In the genomic region with DNA sequence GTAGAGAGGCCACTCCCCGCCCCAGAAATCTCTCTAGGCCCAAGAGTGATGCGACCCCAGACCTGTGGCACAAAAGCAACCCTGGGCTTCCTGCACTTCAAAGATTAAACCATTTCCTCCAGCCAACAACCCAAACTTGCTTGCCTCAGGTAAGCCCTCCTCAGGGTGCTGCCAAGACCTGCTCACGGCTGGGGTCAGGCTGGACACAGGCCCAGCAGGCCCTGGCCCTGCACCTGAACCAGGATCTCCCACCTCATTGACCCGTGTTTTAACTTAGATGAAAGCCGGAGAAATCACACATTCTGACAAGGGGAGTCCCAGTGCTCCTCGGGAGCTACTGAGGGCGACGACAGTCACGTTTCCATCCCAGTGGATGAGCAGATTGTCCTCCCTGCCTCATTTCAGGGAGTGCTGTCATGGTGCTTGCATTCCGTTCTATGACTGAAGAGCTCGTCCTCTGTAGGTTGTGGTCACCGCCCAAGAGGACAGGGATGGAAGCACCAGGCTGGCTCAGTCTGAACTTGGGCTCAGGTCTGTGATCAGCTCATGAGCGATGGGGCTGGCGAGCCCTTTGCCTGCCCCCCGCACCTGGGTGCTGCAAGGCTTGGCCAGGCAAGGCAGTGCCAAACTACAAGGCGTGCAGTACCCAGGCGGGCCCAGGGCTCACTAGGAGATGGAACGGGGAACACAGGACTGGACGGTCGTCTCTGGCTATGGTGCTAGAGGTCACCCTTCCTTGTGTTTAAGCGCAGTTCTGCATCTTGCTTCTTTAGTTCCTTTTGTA, we compare ENCODE assay signal across 12 cellular contexts. TPM values are rescaled to one million over a fixed set of nuclear protein-coding genes. Genes with fewer than 3 reads are reported as not detected.
DNase-seq lines count a peak whose midpoint lies in the region; ATAC-seq and TF ChIP-seq lines count a peak whose summit lies in the region.
"Had no signal": no experiment of that assay in that cellular context is flagged by ENCODE, and none has a peak within 500 bp of the region (broad histone marks: within the 10 kb centered on the region; RNA-seq: fewer than 3 reads in every experiment).

No MANE protein-coding gene starts in this region.

- H3K9me3 ChIP-seq in CD4-positive, alpha-beta T cell (ENCODE audit: control insufficient read depth, low read length) = no peaks in the 10 kb centered on the region
- no peaks in the 10 kb centered on the region for H3K9me3 ChIP-seq in gastroesophageal sphincter
- peaks cover 3% of the 10 kb centered on the region for H3K9me3 ChIP-seq in trophoblast cell (ENCODE audit: insufficient read depth, low read depth, low read length)
- no peaks in the 10 kb centered on the region for H3K9me3 ChIP-seq in ascending aorta

- CTCF ChIA-PET in CD4-positive, alpha-beta T cell (lab: Charles Lee) = interaction anchor here (1.4 to 1.6 kb wide), 2 partner anchors 27 to 30 kb away, joined by 3 read pairs; no protein-coding TSS in a partner anchor
- CTCF ChIA-PET in RWPE1 (lab: Yijun Ruan, JAX) = interaction anchor here (0.8 kb wide), 1 partner anchor 286 kb away, joined by 3 read pairs; no protein-coding TSS in a partner anchor

- 82% methylated on average over 7 of the region's 21 CpGs; no CpG with 5 or more reads in 1 of the 2 donors for WGBS in gastroesophageal sphincter (ENCODE audit: low coverage in 1 of 2), 2 donors
- no CpG with 5 or more reads among the region's 21 CpGs for WGBS in trophoblast cell (ENCODE audit: extremely low coverage, insufficient coverage, insufficient read length)

- H3K9ac ChIP-seq in trophoblast cell (ENCODE audit: low read length) = no peak overlapping the region

- no peak for TF ChIP-seq CTCF in CD4-positive, alpha-beta T cell (IDR thresholded peaks at IDR 0.05)
- TF ChIP-seq CTCF in RWPE1 (conservative IDR thresholded peaks at IDR 0.05; ENCODE audit: low read depth) = no peak
- no peak for TF ChIP-seq CTCF in gastroesophageal sphincter (IDR thresholded peaks at IDR 0.05)
- TF ChIP-seq CTCF in ascending aorta (IDR thresholded peaks at IDR 0.05) = no peak

- no peak overlapping the region for H2BK5ac ChIP-seq in trophoblast cell (ENCODE audit: low read depth, low read length, poor library complexity)

- H3K4me2 ChIP-seq in trophoblast cell (ENCODE audit: low read length) = no peak overlapping the region

- TF ChIP-seq POLR2A in gastroesophageal sphincter (IDR thresholded peaks at IDR 0.05) = no peak

- no peak overlapping the region for H4K12ac ChIP-seq in trophoblast cell (ENCODE audit: low read depth, low read length)

- no peak overlapping the region for H2AK5ac ChIP-seq in trophoblast cell (ENCODE audit: low read length)

- TF ChIP-seq EP300 in gastroesophageal sphincter (IDR thresholded peaks at IDR 0.05) = no peak

- H3K27ac Mint-ChIP-seq in CD4-positive, alpha-beta T cell = peak overlapping the region; percentile 99
- H3K27ac Mint-ChIP-seq: mesothelial cell of epicardium had no signal

- H3K4ac ChIP-seq in trophoblast cell (ENCODE audit: low read depth, low read length) = peak overlapping the region; percentile 50

- no peak for ATAC-seq in CD4-positive, alpha-beta T cell (ENCODE audit: poor library complexity)
- ATAC-seq in gastroesophageal sphincter (no peak), HG02840 (IDR thresholded peaks at IDR 0.05; ENCODE audit: low FRiP score, unreplicated experiment) (no peak)
- ATAC-seq: K562 had no signal

- no peak overlapping the region for H3K23ac ChIP-seq in trophoblast cell (ENCODE audit: low read length)

- peak overlapping the region; percentile 2 for H3K18ac ChIP-seq in trophoblast cell (ENCODE audit: low read length)

- no peaks in the 10 kb centered on the region for H3K9me3 Mint-ChIP-seq in CD4-positive, alpha-beta T cell
- H3K9me3 Mint-ChIP-seq: mesothelial cell of epicardium had no signal

- H2AFZ ChIP-seq in trophoblast cell (ENCODE audit: insufficient read depth, low read length, poor library complexity) = no peak overlapping the region

- no peak overlapping the region for H4K91ac ChIP-seq in trophoblast cell (ENCODE audit: low read depth, low read length)

- no peak for DNase-seq in CD4-positive, alpha-beta T cell
- DNase-seq in RWPE1 (ENCODE audit: low spot score) (no peak), trophoblast cell (no peak), HT-29 (ENCODE audit: low spot score) (no peak), ascending aorta (ENCODE audit: low spot score in 2 of 2) (no peak), SW 1271 (lab: John Stamatoyannopoulos, UW) (no peak)
- DNase-seq: NCI-H1417 treated with DMSO at 0.1 percent for 48 hours; stimulated activated CD4-positive, alpha-beta T cell treated with anti-CD3 and anti-CD28 coated beads, Interleukin-1b, Interleukin-23, amount 100 ng/mL, for 48 hours had no signal

- intact Hi-C loops in CD4-positive, alpha-beta T cell (cut with DNase I, micrococcal nuclease) = no loop called here
- intact Hi-C loops in ascending aorta (cut with DNase I) = no loop called here

- H3K27me3 Mint-ChIP-seq in CD4-positive, alpha-beta T cell = no peaks in the 10 kb centered on the region

- POLR2A ChIA-PET in CD4-positive, alpha-beta T cell (lab: Charles Lee) = interaction anchor here (1.7 kb wide), 1 partner anchor 27 kb away, joined by 9 read pairs; no protein-coding TSS in a partner anchor
- POLR2A ChIA-PET in RWPE1 (lab: Yijun Ruan, JAX; ENCODE audit: low non-redundant PET) = no interaction called here

- no peaks in the 10 kb centered on the region for H3K27me3 ChIP-seq in CD4-positive, alpha-beta T cell (ENCODE audit: control insufficient read depth, insufficient read depth, low read length)
- H3K27me3 ChIP-seq in gastroesophageal sphincter (no peaks in the 10 kb centered on the region), trophoblast cell (ENCODE audit: insufficient read depth, low read length) (no peaks in the 10 kb centered on the region), ascending aorta (no peaks in the 10 kb centered on the region)

- H2BK120ac ChIP-seq in trophoblast cell (ENCODE audit: insufficient read depth, low read length, poor library complexity) = no peak overlapping the region

- H3K27ac ChIP-seq in CD4-positive, alpha-beta T cell (ENCODE audit: low read depth, low read length) = no peak overlapping the region
- peak overlapping the region; percentile 98 for H3K27ac ChIP-seq in RWPE1
- peak overlapping the region in 3 of 4 donors; percentile 91 to 99 (median 98) for H3K27ac ChIP-seq in gastroesophageal sphincter
- H3K27ac ChIP-seq in trophoblast cell (ENCODE audit: low read depth, low read length) = no peak overlapping the region
- peak overlapping the region in 1 of 2 donors; percentile 10 for H3K27ac ChIP-seq in ascending aorta

- no peak overlapping the region for H3K4me3 Mint-ChIP-seq in CD4-positive, alpha-beta T cell
- H3K4me3 Mint-ChIP-seq: mesothelial cell of epicardium had no signal

- H3K4me1 Mint-ChIP-seq in CD4-positive, alpha-beta T cell (ENCODE audit: low read depth) = peaks cover 47% of the 10 kb centered on the region

- peaks cover 6% of the 10 kb centered on the region for H3K79me1 ChIP-seq in trophoblast cell (ENCODE audit: low read length)

- H4K8ac ChIP-seq in trophoblast cell (ENCODE audit: low read depth, low read length) = no peak overlapping the region

- H3K36me3 Mint-ChIP-seq in CD4-positive, alpha-beta T cell (ENCODE audit: low read depth) = peaks cover 98% of the 10 kb centered on the region

- H3K4me1 ChIP-seq in gastroesophageal sphincter (peaks cover 6 to 94% (median 35%) of the 10 kb centered on the region in 3 donors), trophoblast cell (ENCODE audit: control insufficient read depth in 1 of 2, insufficient read depth in 2 of 2, low read length in 2 of 2) (peaks cover 23 to 29% of the 10 kb centered on the region in 2 experiments), ascending aorta (peaks cover 34 to 51% of the 10 kb centered on the region in 2 donors)

- H3K36me3 ChIP-seq in gastroesophageal sphincter (peaks cover 0 to 98% of the 10 kb centered on the region in 2 donors), trophoblast cell (ENCODE audit: control insufficient read depth in 1 of 2, insufficient read depth in 2 of 2, low read length in 2 of 2) (peaks cover 96 to 98% of the 10 kb centered on the region in 2 experiments), ascending aorta (peaks cover 84 to 90% of the 10 kb centered on the region in 2 donors)

- H3K14ac ChIP-seq in trophoblast cell (ENCODE audit: low read length) = no peak overlapping the region

- peaks cover 24% of the 10 kb centered on the region for H3K79me2 ChIP-seq in trophoblast cell (ENCODE audit: control insufficient read depth, insufficient read depth, low read length, poor library complexity)

- H3K4me3 ChIP-seq in gastroesophageal sphincter (no peak overlapping the region), trophoblast cell (ENCODE audit: low read depth, low read length) (no peak overlapping the region), ascending aorta (no peak overlapping the region)
- H3K4me3 ChIP-seq: K562 had no signal

- H2BK12ac ChIP-seq in trophoblast cell (ENCODE audit: low read length) = no peak overlapping the region

RNA-seq across cellular contexts. Expression of gene WDR1, which starts 25.9 kb away (rescaled TPM):
- 100 to 1,000 TPM; 197 to 198 TPM for total RNA-seq in CD4-positive, alpha-beta T cell
- total RNA-seq in gastroesophageal sphincter (100 to 1,000 TPM; 353 to 530 (median 419) TPM), ascending aorta (216 TPM)
- polyA plus RNA-seq in trophoblast cell (2013) = 349 and 360 TPM in 2 replicates
- 306 and 310 TPM in 2 replicates for total RNA-seq in HT-29 (2014; rRNA removed; shearing (Covaris generic))

Comparison
In these comparisons a context has a peak if more than half of its experiments do, and no peak if none do; other contexts are left out.
1. H3K27ac ChIP-seq: peak in RWPE1 (single experiment) and gastroesophageal sphincter (3 of 4); none in CD4-positive, alpha-beta T cell (single experiment) and trophoblast cell (single experiment).